In genomic region chr10:20726381-20726780, GRCh38 we compare ENCODE assay signal across 22 cellular contexts.
DNase-seq lines count a peak whose midpoint lies in the region; ATAC-seq lines count a peak whose summit lies in the region.
"Had no signal": no experiment of that assay in that cellular context is flagged by ENCODE, and none has a peak within 500 bp of the region (broad histone marks: within the 10 kb centered on the region; RNA-seq: fewer than 3 reads in every experiment).

No MANE protein-coding gene starts in this region.

- peaks cover 13 to 41% (median 28%) of the 10 kb centered on the region in 6 donors for H3K9me3 Mint-ChIP-seq in immature natural killer cell
- H3K9me3 Mint-ChIP-seq in natural killer cell treated with Interleukin-12 subunit alpha and Interleukin-12 subunit beta and Interleukin-15 and Interleukin-18, amount 100 ng/mL, for 72 hours = peaks cover 8% of the 10 kb centered on the region

- H3K4me1 Mint-ChIP-seq in immature natural killer cell = peaks cover 39 to 42% of the 10 kb centered on the region in 2 donors
- H3K4me1 Mint-ChIP-seq in natural killer cell treated with Interleukin-12 subunit alpha and Interleukin-12 subunit beta and Interleukin-15 and Interleukin-18, amount 100 ng/mL, for 72 hours (ENCODE audit: low read depth in 2 of 2) = peaks cover 20 to 36% of the 10 kb centered on the region in 2 donors
- H3K4me1 Mint-ChIP-seq: CD14-positive monocyte; CD4-positive, alpha-beta memory T cell; CD4-positive, CD25-positive, alpha-beta regulatory T cell; CD8-positive, alpha-beta memory T cell had no signal

- H3K27me3 Mint-ChIP-seq in immature natural killer cell (ENCODE audit: low read depth in 3 of 3) = peaks cover 0 to 1% (median 0%) of the 10 kb centered on the region in 3 donors
- no peaks in the 10 kb centered on the region for H3K27me3 Mint-ChIP-seq in natural killer cell treated with Interleukin-12 subunit alpha and Interleukin-12 subunit beta and Interleukin-15 and Interleukin-18, amount 100 ng/mL, for 72 hours
- H3K27me3 Mint-ChIP-seq: CD4-positive, alpha-beta memory T cell; CD4-positive, CD25-positive, alpha-beta regulatory T cell; CD8-positive, alpha-beta memory T cell had no signal

- H3K27ac Mint-ChIP-seq in immature natural killer cell = peak overlapping the region in 4 of 6 donors; percentile 40 to 78 (median 55)
- H3K27ac Mint-ChIP-seq in natural killer cell treated with Interleukin-12 subunit alpha and Interleukin-12 subunit beta and Interleukin-15 and Interleukin-18, amount 100 ng/mL, for 72 hours = no peak overlapping the region
- H3K27ac Mint-ChIP-seq: CD14-positive monocyte; CD4-positive, alpha-beta memory T cell; CD4-positive, CD25-positive, alpha-beta regulatory T cell; CD8-positive, alpha-beta memory T cell had no signal

- peaks cover 6 to 34% (median 20%) of the 10 kb centered on the region in 3 donors for H3K36me3 Mint-ChIP-seq in immature natural killer cell
- H3K36me3 Mint-ChIP-seq in natural killer cell treated with Interleukin-12 subunit alpha and Interleukin-12 subunit beta and Interleukin-15 and Interleukin-18, amount 100 ng/mL, for 72 hours = peaks cover 25% of the 10 kb centered on the region
- H3K36me3 Mint-ChIP-seq: CD14-positive monocyte; CD4-positive, alpha-beta memory T cell; CD4-positive, CD25-positive, alpha-beta regulatory T cell; CD8-positive, alpha-beta memory T cell had no signal

- peak overlapping the region; percentile 22 to 74 (median 70) for H3K4me3 Mint-ChIP-seq in immature natural killer cell
- peak overlapping the region; percentile 15 for H3K4me3 Mint-ChIP-seq in natural killer cell treated with Interleukin-12 subunit alpha and Interleukin-12 subunit beta and Interleukin-15 and Interleukin-18, amount 100 ng/mL, for 72 hours
- H3K4me3 Mint-ChIP-seq: CD14-positive monocyte; CD4-positive, CD25-positive, alpha-beta regulatory T cell; CD8-positive, alpha-beta memory T cell had no signal

- ATAC-seq in natural killer cell treated with Interleukin-12 subunit alpha and Interleukin-12 subunit beta and Interleukin-15 and Interleukin-18, amount 100 ng/mL, for 72 hours = peak; percentile 63 to 86
- ATAC-seq in GM21737 (IDR thresholded peaks at IDR 0.05; ENCODE audit: unreplicated experiment) (no peak), GM21717 (IDR thresholded peaks at IDR 0.05; ENCODE audit: unreplicated experiment) (no peak)
- ATAC-seq: GM12878 had no signal

- DNase-seq in immature natural killer cell = peak; percentile 61 to 64 (median 63)
- DNase-seq in natural killer cell treated with Interleukin-12 subunit alpha and Interleukin-12 subunit beta and Interleukin-15 and Interleukin-18, amount 100 ng/mL, for 72 hours (ENCODE audit: low spot score) = peak; percentile 65
- DNase-seq in SHP77 treated with DMSO at 0.1 percent for 48 hours (lab: John Stamatoyannopoulos, UW) = no peak
- DNase-seq: 8988T; ACHN; BE2C; C1 segment of cervical spinal cord; CD4-positive, alpha-beta memory T cell; CD4-positive, CD25-positive, alpha-beta regulatory T cell; CD8-positive, alpha-beta memory T cell; COR-L47; DMS 273 treated with DMSO at 0.1 percent for 48 hours; DMS153; DMS53; DMS79; DND-41; EL; GDM1 had no signal

Comparison
In these comparisons a context has a peak if more than half of its experiments do, and no peak if none do; other contexts are left out.
1. H3K27ac Mint-ChIP-seq: peak in immature natural killer cell (4 of 6); none in natural killer cell treated with Interleukin-12 subunit alpha and Interleukin-12 subunit beta and Interleukin-15 and Interleukin-18, amount 100 ng/mL, for 72 hours (0 of 2).
2. ATAC-seq: peak in natural killer cell treated with Interleukin-12 subunit alpha and Interleukin-12 subunit beta and Interleukin-15 and Interleukin-18, amount 100 ng/mL, for 72 hours (2 of 2); none in GM21737 (single experiment) and GM21717 (single experiment).